Comparison of ENCODE assay signal across 1 cellular context in genomic region chr17:58535431-58535830, GRCh38.
TF ChIP-seq lines count a peak whose summit lies in the region.

No MANE protein-coding gene starts in this region.

TF ChIP-seq in HepG2, 621 proteins besides CTCF, POLR2A, EP300 and RAD21 (continued from another document and continues in another):
- TF ChIP-seq UBTF (CRISPR knock-in tag; IDR thresholded peaks at IDR 0.05) (no peak), GABPA (IDR thresholded peaks at IDR 0.05; ENCODE audit: low read depth, low read length) (no peak), GABPA (CRISPR knock-in tag; IDR thresholded peaks at IDR 0.05; ENCODE audit: low read depth) (no peak), AGO1 (IDR thresholded peaks at IDR 0.05; ENCODE audit: low read depth, low read length, poor library complexity, severe bottlenecking) (no peak), KAT2B (IDR thresholded peaks at IDR 0.05; ENCODE audit: borderline replicate concordance, low read depth, low read length) (no peak), TERF1 (CRISPR knock-in tag; IDR thresholded peaks at IDR 0.05) (no peak), ZBTB8A (CRISPR knock-in tag; IDR thresholded peaks at IDR 0.05; ENCODE audit: borderline replicate concordance, low read depth) (no peak), ZNF556 (CRISPR knock-in tag; IDR thresholded peaks at IDR 0.05; ENCODE audit: borderline replicate concordance) (0 out of 2 replicates have a peak, but pooled peaks have one; percentile 23), HOMEZ (CRISPR knock-in tag; IDR thresholded peaks at IDR 0.05; ENCODE audit: low read depth) (peak; percentile 27; the same call in 1 of the 2 replicates), LBX2 (CRISPR knock-in tag; IDR thresholded peaks at IDR 0.05; ENCODE audit: borderline replicate concordance) (no peak), ADNP (CRISPR knock-in tag; IDR thresholded peaks at IDR 0.05) (no peak), RARG (CRISPR knock-in tag; IDR thresholded peaks at IDR 0.05; ENCODE audit: low read depth) (no peak), NCOA1 (CRISPR knock-in tag; IDR thresholded peaks at IDR 0.05) (no peak), ARNT (IDR thresholded peaks at IDR 0.05) (no peak), PREB (CRISPR knock-in tag; IDR thresholded peaks at IDR 0.05) (no peak), ZNF354B (CRISPR knock-in tag; IDR thresholded peaks at IDR 0.05) (no peak), ETV6 (CRISPR knock-in tag; conservative IDR thresholded peaks at IDR 0.05) (no peak), ZNF451 (CRISPR knock-in tag; IDR thresholded peaks at IDR 0.05) (no peak), ZNF296 (CRISPR knock-in tag; conservative IDR thresholded peaks at IDR 0.05) (no peak), PCBP2 (optimal IDR thresholded peaks at IDR 0.05; ENCODE audit: low read depth, low read length, poor library complexity, severe bottlenecking) (no peak), ETV5 (CRISPR knock-in tag; IDR thresholded peaks at IDR 0.05; ENCODE audit: borderline replicate concordance) (no peak), ZNF674 (CRISPR knock-in tag; IDR thresholded peaks at IDR 0.05; ENCODE audit: low read depth) (no peak), ZNF557 (CRISPR knock-in tag; IDR thresholded peaks at IDR 0.05) (no peak), MAF1 (CRISPR knock-in tag; IDR thresholded peaks at IDR 0.05; ENCODE audit: borderline replicate concordance) (no peak), BRD4 (CRISPR knock-in tag; IDR thresholded peaks at IDR 0.05) (no peak), CREB1 (IDR thresholded peaks at IDR 0.05) (no peak), CREB1 (CRISPR knock-in tag; IDR thresholded peaks at IDR 0.05) (no peak; the same call in 1 of the 2 replicates), ZNF816 (CRISPR knock-in tag; IDR thresholded peaks at IDR 0.05; ENCODE audit: borderline replicate concordance) (no peak), HMGXB3 (CRISPR knock-in tag; IDR thresholded peaks at IDR 0.05; ENCODE audit: borderline replicate concordance) (no peak), ATF3 (CRISPR knock-in tag; IDR thresholded peaks at IDR 0.05) (peak; percentile 73), MYC (CRISPR knock-in tag; IDR thresholded peaks at IDR 0.05; ENCODE audit: borderline replicate concordance) (no peak), SIX4 (CRISPR knock-in tag; IDR thresholded peaks at IDR 0.05) (no peak), CERS6 (CRISPR knock-in tag; IDR thresholded peaks at IDR 0.05) (no peak), SMARCC2 (IDR thresholded peaks at IDR 0.05) (no peak), POLR2AphosphoS2 (IDR thresholded peaks at IDR 0.05; ENCODE audit: low read depth, low read length) (no peak), ZNF646 (CRISPR knock-in tag; IDR thresholded peaks at IDR 0.05) (no peak), NR2F1 (CRISPR knock-in tag; IDR thresholded peaks at IDR 0.05) (peak; percentile 55 to 81; a peak in 3 of 4 replicates), ZNF772 (CRISPR knock-in tag; IDR thresholded peaks at IDR 0.05) (no peak), ZBTB46 (CRISPR knock-in tag; IDR thresholded peaks at IDR 0.05; ENCODE audit: borderline replicate concordance) (no peak), HNRNPK (IDR thresholded peaks at IDR 0.05; ENCODE audit: low read depth, low read length, poor library complexity, severe bottlenecking) (no peak), ZNF350 (CRISPR knock-in tag; IDR thresholded peaks at IDR 0.05; ENCODE audit: borderline replicate concordance, low read depth) (no peak), ZBTB7B (CRISPR knock-in tag; IDR thresholded peaks at IDR 0.05) (no peak), THAP11 (CRISPR knock-in tag; IDR thresholded peaks at IDR 0.05) (peak; percentile 17; the same call in 1 of the 2 replicates)
